8 cellular contexts compared by ENCODE assay signal in the genomic region with DNA sequence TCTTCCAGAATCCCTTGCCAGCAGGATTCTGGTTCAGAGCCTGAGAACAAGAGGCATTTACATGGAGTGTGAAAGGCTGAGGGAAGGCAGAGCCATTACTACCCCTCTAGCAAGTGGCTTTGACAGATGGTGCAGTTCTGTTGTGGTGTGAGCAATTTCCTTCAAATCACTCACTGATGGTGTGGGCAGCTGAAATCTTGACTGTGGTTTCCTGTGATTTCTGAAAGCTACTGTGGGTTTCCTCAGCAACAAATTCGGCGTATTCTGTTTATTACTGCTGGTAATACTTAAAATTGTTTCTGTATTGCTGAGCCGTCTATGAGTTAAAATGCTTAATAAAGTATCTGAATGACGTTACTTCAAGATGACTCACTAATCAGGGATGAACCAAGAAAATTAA.
A peak's percentile ranks its signal among the peaks of the same experiment; 100 is the strongest.
DNase-seq lines count a peak whose midpoint lies in the region; ATAC-seq, FAIRE-seq and TF ChIP-seq lines count a peak whose summit lies in the region.

No MANE protein-coding gene starts in this region.

- H3K4me3 ChIP-seq in BLaER1 treated with 17β-estradiol and CSF1 and Interleukin-3, amounts not matched to agents 10 nM and 100 nM = peak overlapping the region in 3 of 10 experiments; percentile 6 to 26 (median 26); a peak in 2 of 20 replicates
- no peak overlapping the region for H3K4me3 ChIP-seq in endothelial cell of umbilical vein (replicated peaks in 1 of 3; ENCODE audit: insufficient read depth in 1 of 3, low read depth in 1 of 3, low read length in 3 of 3)
- no peak overlapping the region for H3K4me3 ChIP-seq in H7 (ENCODE audit: insufficient read depth, low read depth, low read length)
- no peak overlapping the region for H3K4me3 ChIP-seq in sigmoid colon
- no peak overlapping the region for H3K4me3 ChIP-seq in OCI-LY7 (ENCODE audit: low read depth, low read length, poor library complexity, severe bottlenecking)

- H3K79me2 ChIP-seq in endothelial cell of umbilical vein (ENCODE audit: control insufficient read depth, insufficient read depth, low read length) (no peaks in the 10 kb centered on the region), OCI-LY7 (ENCODE audit: insufficient read depth, low read depth, low read length) (no peaks in the 10 kb centered on the region)

- intact Hi-C loops in endothelial cell of umbilical vein (cut with micrococcal nuclease) (no loop called here), sigmoid colon (cut with DNase I) (loop anchor here (5.0 kb wide), 1 partner anchor 40 kb away; no protein-coding TSS in a partner anchor), OCI-LY7 (cut with micrococcal nuclease; ENCODE audit: unreplicated experiment) (no loop called here)

- no peak for TF ChIP-seq EP300 in sigmoid colon (IDR thresholded peaks at IDR 0.05)

- DNase-seq in NCI-H446 (lab: John Stamatoyannopoulos, UW) (peak; percentile 17 to 81), endothelial cell of umbilical vein (ENCODE audit: low read depth, low spot score) (peak; percentile 43), H7 (no peak), SKM-1 treated with dmso at 0.1 percent for 144 hours (lab: John Stamatoyannopoulos, UW; ENCODE audit: unreplicated experiment) (no peak), sigmoid colon (no peak), OCI-LY7 (ENCODE audit: low spot score) (no peak)

- peak overlapping the region; percentile 45 to 88 (median 77) for H3K4me2 ChIP-seq in BLaER1 treated with 17β-estradiol and CSF1 and Interleukin-3, amounts not matched to agents 10 nM and 100 nM
- no peak overlapping the region for H3K4me2 ChIP-seq in endothelial cell of umbilical vein (ENCODE audit: insufficient read depth, low read length)
- no peak overlapping the region for H3K4me2 ChIP-seq in OCI-LY7 (ENCODE audit: low read length)

- H3K9me3 ChIP-seq in BLaER1 treated with 17β-estradiol and CSF1 and Interleukin-3, amounts not matched to agents 10 nM and 100 nM (replicated peaks in 1 of 11) = peaks cover 0 to 39% (median 18%) of the 10 kb centered on the region in 11 experiments; a peak in 17 of 22 replicates
- H3K9me3 ChIP-seq in endothelial cell of umbilical vein (replicated peaks; ENCODE audit: control insufficient read depth, insufficient read depth, low read length) = no peaks in the 10 kb centered on the region
- no peaks in the 10 kb centered on the region for H3K9me3 ChIP-seq in sigmoid colon
- no peaks in the 10 kb centered on the region for H3K9me3 ChIP-seq in OCI-LY7 (ENCODE audit: low read length)

- peaks cover 13 to 37% (median 25%) of the 10 kb centered on the region in 10 experiments for H3K4me1 ChIP-seq in BLaER1 treated with 17β-estradiol and CSF1 and Interleukin-3, amounts not matched to agents 10 nM and 100 nM
- no peaks in the 10 kb centered on the region for H3K4me1 ChIP-seq in endothelial cell of umbilical vein (ENCODE audit: control insufficient read depth, extremely low read depth, insufficient read depth, low read length)
- H3K4me1 ChIP-seq in sigmoid colon = no peaks in the 10 kb centered on the region
- H3K4me1 ChIP-seq in OCI-LY7 (ENCODE audit: insufficient read depth, low read length, poor library complexity, severe bottlenecking) = no peaks in the 10 kb centered on the region

- TF ChIP-seq CTCF in endothelial cell of umbilical vein (IDR thresholded peaks at IDR 0.05; ENCODE audit: extremely low read depth in 1 of 2, insufficient read depth in 1 of 2, low read depth in 1 of 2, low read length in 2 of 2) (no peak), sigmoid colon (IDR thresholded peaks at IDR 0.05) (no peak), OCI-LY7 (conservative IDR thresholded peaks at IDR 0.05; ENCODE audit: low read length) (no peak)

- no peaks in the 10 kb centered on the region for H3K36me3 ChIP-seq in BLaER1 treated with 17β-estradiol and CSF1 and Interleukin-3, amounts not matched to agents 10 nM and 100 nM
- no peaks in the 10 kb centered on the region for H3K36me3 ChIP-seq in endothelial cell of umbilical vein (ENCODE audit: control insufficient read depth in 2 of 2, extremely low read depth in 1 of 2, insufficient read depth in 2 of 2, low read length in 2 of 2)
- no peaks in the 10 kb centered on the region for H3K36me3 ChIP-seq in H7 (replicated peaks; ENCODE audit: control insufficient read depth, insufficient read depth, low read length)
- no peaks in the 10 kb centered on the region for H3K36me3 ChIP-seq in sigmoid colon
- H3K36me3 ChIP-seq in OCI-LY7 (ENCODE audit: insufficient read depth, low read length) = no peaks in the 10 kb centered on the region

- WGBS in sigmoid colon, 2 donors = 29 to 64% methylated on average over 4 of the region's 4 CpGs

- H3K9me2 ChIP-seq in OCI-LY7 (ENCODE audit: insufficient read depth, low read length) = no peaks in the 10 kb centered on the region

- peaks cover 0 to 9% (median 0%) of the 10 kb centered on the region in 11 experiments; a peak in 3 of 22 replicates for H3K27me3 ChIP-seq in BLaER1 treated with 17β-estradiol and CSF1 and Interleukin-3, amounts not matched to agents 10 nM and 100 nM
- H3K27me3 ChIP-seq in endothelial cell of umbilical vein (ENCODE audit: control insufficient read depth in 2 of 2, insufficient read depth in 2 of 2, low read length in 2 of 2) (no peaks in the 10 kb centered on the region), H7 (ENCODE audit: control insufficient read depth, insufficient read depth, low read length) (no peaks in the 10 kb centered on the region), sigmoid colon (no peaks in the 10 kb centered on the region)

- no peaks in the 10 kb centered on the region for H4K20me1 ChIP-seq in BLaER1 treated with 17β-estradiol and CSF1 and Interleukin-3, amounts not matched to agents 10 nM and 100 nM
- no peaks in the 10 kb centered on the region for H4K20me1 ChIP-seq in endothelial cell of umbilical vein (replicated peaks; ENCODE audit: control insufficient read depth, extremely low read depth, insufficient read depth, low read length)
- no peaks in the 10 kb centered on the region for H4K20me1 ChIP-seq in OCI-LY7 (ENCODE audit: insufficient read depth, low read length)

- CTCF ChIA-PET in endothelial cell of umbilical vein (lab: Charles Lee) = interaction anchor here (0.8 to 1.3 kb wide), 3 partner anchors 10 to 210 kb away, joined by 3 to 4 read pairs (median 4); no protein-coding TSS in a partner anchor
- CTCF ChIA-PET in OCI-LY7 (lab: Charles Lee; ENCODE audit: unreplicated experiment) = no interaction called here

- FAIRE-seq in endothelial cell of umbilical vein (lab: Jason Lieb, UNC) = no peak

- TF ChIP-seq POLR2A in endothelial cell of umbilical vein (IDR thresholded peaks at IDR 0.05; ENCODE audit: low read depth, low read length) (no peak), sigmoid colon (IDR thresholded peaks at IDR 0.05) (no peak)

- no peaks in the 10 kb centered on the region for H3K9me1 ChIP-seq in endothelial cell of umbilical vein (replicated peaks; ENCODE audit: control insufficient read depth, extremely low read depth, insufficient read depth, low read length)

- H2AFZ ChIP-seq in endothelial cell of umbilical vein (ENCODE audit: low read depth, low read length) (no peak overlapping the region), OCI-LY7 (ENCODE audit: low read length) (no peak overlapping the region)

- ATAC-seq in GM21619 (IDR thresholded peaks at IDR 0.05; ENCODE audit: unreplicated experiment) = peak; percentile 84

- POLR2A ChIA-PET in endothelial cell of umbilical vein (lab: Charles Lee) = no interaction called here
- POLR2A ChIA-PET in OCI-LY7 (lab: Charles Lee) = interaction anchor here (0.7 to 2.5 kb wide), 2 partner anchors 12 to 37 kb away, joined by 3 to 8 read pairs; no protein-coding TSS in a partner anchor

- dilution Hi-C loops in endothelial cell of umbilical vein (cut with MboI; ENCODE audit: extremely low pct_ligation_motif_present, low sequenced_read_pairs) = no loop called here

- H3K9ac ChIP-seq in BLaER1 treated with 17β-estradiol and CSF1 and Interleukin-3, amounts not matched to agents 10 nM and 100 nM = peak overlapping the region in 4 of 11 experiments; percentile 16 to 29 (median 21); a peak in 6 of 22 replicates
- H3K9ac ChIP-seq in endothelial cell of umbilical vein (replicated peaks; ENCODE audit: extremely low read depth, insufficient read depth, low read length) = no peak overlapping the region

- BruUV-seq in endothelial cell of umbilical vein (replicated peaks; lab: Mats Ljungman, UMichigan) = no TSS peak
- no TSS peak for BruUV-seq in OCI-LY7 (replicated peaks; lab: Mats Ljungman, UMichigan)

- H3K27ac ChIP-seq in BLaER1 treated with 17β-estradiol and CSF1 and Interleukin-3, amounts not matched to agents 10 nM and 100 nM = peak overlapping the region in 10 of 11 experiments; percentile 43 to 74 (median 62); a peak in 20 of 22 replicates
- H3K27ac ChIP-seq in endothelial cell of umbilical vein (ENCODE audit: insufficient read depth, low read depth, low read length) (no peak overlapping the region), sigmoid colon (no peak overlapping the region), OCI-LY7 (ENCODE audit: low read depth, low read length, poor library complexity, severe bottlenecking) (no peak overlapping the region)

TF ChIP-seq in endothelial cell of umbilical vein, 7 proteins besides CTCF, POLR2A, EP300 and RAD21:
- TF ChIP-seq EZH2 (IDR thresholded peaks at IDR 0.05; ENCODE audit: borderline replicate concordance, low read depth, low read length, severe bottlenecking) = no peak
- TF ChIP-seq, protein P1, sequence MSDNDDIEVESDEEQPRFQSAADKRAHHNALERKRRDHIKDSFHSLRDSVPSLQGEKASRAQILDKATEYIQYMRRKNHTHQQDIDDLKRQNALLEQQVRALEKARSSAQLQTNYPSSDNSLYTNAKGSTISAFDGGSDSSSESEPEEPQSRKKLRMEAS (IDR thresholded peaks at IDR 0.05; ENCODE audit: insufficient read depth, insufficient read length) = no peak
- peak; percentile 32 for TF ChIP-seq GATA2 (IDR thresholded peaks at IDR 0.05; ENCODE audit: insufficient read depth, insufficient read length, low read depth, low read length)
- TF ChIP-seq FOS (IDR thresholded peaks at IDR 0.05; ENCODE audit: borderline replicate concordance, insufficient read depth, low read length) = peak; percentile 75
- TF ChIP-seq JUN (IDR thresholded peaks at IDR 0.05; ENCODE audit: borderline replicate concordance, insufficient read depth, insufficient read length, low read depth) = no peak
- no peak for TF ChIP-seq POLR2AphosphoS5 (IDR thresholded peaks at IDR 0.05; ENCODE audit: insufficient read depth, low read depth, low read length)
- no peak for TF ChIP-seq MYC (IDR thresholded peaks at IDR 0.05; ENCODE audit: low read depth, low read length)
TF ChIP-seq in endothelial cell of umbilical vein: peak in this region for 2.

Comparison
In these comparisons a context has a peak if more than half of its experiments do, and no peak if none do; other contexts are left out.
1. H3K27ac ChIP-seq: peak in BLaER1 treated with 17β-estradiol and CSF1 and Interleukin-3, amounts not matched to agents 10 nM and 100 nM (10 of 11); none in endothelial cell of umbilical vein (single experiment), sigmoid colon (0 of 4) and OCI-LY7 (single experiment).
2. H3K4me2 ChIP-seq: peak in BLaER1 treated with 17β-estradiol and CSF1 and Interleukin-3, amounts not matched to agents 10 nM and 100 nM (11 of 11); none in endothelial cell of umbilical vein (single experiment) and OCI-LY7 (single experiment).
3. DNase-seq: peak in NCI-H446 (2 of 2) and endothelial cell of umbilical vein (single experiment); none in H7 (single experiment), SKM-1 treated with dmso at 0.1 percent for 144 hours (single experiment), sigmoid colon (single experiment) and OCI-LY7 (single experiment).